18 cellular contexts compared by ENCODE assay signal in the genomic region with DNA sequence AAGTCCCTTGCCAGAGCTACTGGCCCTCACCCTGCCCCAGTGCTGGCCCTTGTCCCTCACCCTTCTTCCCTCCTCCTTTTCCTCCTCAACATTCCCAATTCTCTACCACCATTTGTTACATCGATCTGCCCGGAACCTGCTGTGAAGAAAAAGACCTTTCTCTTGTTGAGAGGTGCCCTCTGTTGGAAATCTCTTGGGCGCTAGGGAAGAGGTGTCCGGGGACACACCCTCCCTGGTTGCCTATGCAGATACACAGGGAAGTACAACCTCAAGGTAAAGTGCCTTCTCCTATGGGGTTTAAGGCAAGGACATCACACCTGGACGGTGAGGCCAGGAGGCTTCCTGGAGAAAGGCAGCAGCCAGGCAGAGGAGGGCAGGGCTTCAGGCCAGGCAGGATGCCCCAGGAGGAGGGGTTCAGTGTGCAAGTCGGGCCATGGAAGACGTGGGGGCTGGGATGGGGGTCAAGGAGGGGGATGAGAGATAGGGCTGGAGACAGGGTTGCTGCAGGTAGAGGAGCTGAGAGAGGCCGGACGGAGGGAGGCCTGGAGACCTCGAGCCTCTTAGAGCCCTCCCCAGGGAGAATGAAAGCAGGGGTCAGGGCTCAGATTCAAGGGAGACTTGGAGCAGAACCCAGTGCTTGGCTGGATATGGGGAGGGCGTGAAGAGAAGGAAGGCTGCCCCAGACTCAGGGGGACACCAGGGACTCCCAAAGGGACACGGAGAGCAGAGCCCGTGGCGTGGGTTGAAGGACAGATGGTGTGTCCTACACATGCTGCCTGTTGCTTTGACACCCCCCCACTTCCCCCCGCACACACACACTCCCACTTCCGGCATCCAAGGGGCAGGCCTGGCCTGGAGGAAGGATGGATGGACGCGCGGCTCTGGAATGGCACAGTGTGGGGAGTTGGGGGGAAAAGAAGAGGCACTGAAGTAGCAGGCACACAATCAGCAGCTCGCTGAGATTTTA. TPM values are rescaled to one million over a fixed set of nuclear protein-coding genes. Genes with fewer than 3 reads are reported as not detected.
DNase-seq lines count a peak whose midpoint lies in the region; ATAC-seq and TF ChIP-seq lines count a peak whose summit lies in the region.
"Had no signal": no experiment of that assay in that cellular context is flagged by ENCODE, and none has a peak within 500 bp of the region (broad histone marks: within the 10 kb centered on the region; RNA-seq: fewer than 3 reads in every experiment).

No MANE protein-coding gene starts in this region.

- no peaks in the 10 kb centered on the region for H3K9me3 Mint-ChIP-seq in Calu3 (ENCODE audit: low read depth, unreplicated experiment)
- no peaks in the 10 kb centered on the region for H3K9me3 Mint-ChIP-seq in stimulated activated effector memory CD8-positive, alpha-beta T cell treated with anti-CD3 and anti-CD28 coated beads, Interleukin-12 subunit alpha, Interleukin-12 subunit beta, amount 100 ng/mL, for 72 hours
- H3K9me3 Mint-ChIP-seq in activated CD4-positive, alpha-beta memory T cell treated with anti-CD3 and anti-CD28 coated beads for 36 hours, result no peaks in the 10 kb centered on the region
- H3K9me3 Mint-ChIP-seq: HFFc6 had no signal

- H3K27ac ChIP-seq in PC-3 (ENCODE audit: low read length), result no peak overlapping the region
- peak overlapping the region; percentile 69 for H3K27ac ChIP-seq in neutrophil
- H3K27ac ChIP-seq: HL-60 had no signal

- intact Hi-C loops in Calu3 (cut with micrococcal nuclease; ENCODE audit: unreplicated experiment), result loop anchor here (10.0 kb wide), 1 partner anchor 108 kb away; no protein-coding TSS in a partner anchor
- intact Hi-C loops in PC-3 (cut with micrococcal nuclease), result no loop called here
- intact Hi-C loops in left colon (cut with DNase I, micrococcal nuclease), result no loop called here
- intact Hi-C loops in activated CD4-positive, alpha-beta memory T cell treated with anti-CD3 and anti-CD28 coated beads for 36 hours (cut with micrococcal nuclease), result no loop called here

- ATAC-seq in PC-3 (no peak), left colon (peak; percentile 92)
- ATAC-seq in stimulated activated effector memory CD8-positive, alpha-beta T cell treated with anti-CD3 and anti-CD28 coated beads, Interleukin-12 subunit alpha, Interleukin-12 subunit beta, amount 100 ng/mL, for 72 hours, result no peak

- POLR2A ChIA-PET in PC-3 (lab: Charles Lee; ENCODE audit: unreplicated experiment), result no interaction called here
- POLR2A ChIA-PET in activated CD4-positive, alpha-beta memory T cell treated with anti-CD3 and anti-CD28 coated beads for 36 hours (lab: Charles Lee), result no interaction called here

- CTCF ChIA-PET in Calu3 (lab: Charles Lee) (no interaction called here), PC-3 (lab: Charles Lee) (no interaction called here)
- CTCF ChIA-PET in activated CD4-positive, alpha-beta memory T cell treated with anti-CD3 and anti-CD28 coated beads for 36 hours (lab: Charles Lee), result no interaction called here

- peaks cover 22% of the 10 kb centered on the region for H3K4me1 ChIP-seq in PC-3 (ENCODE audit: insufficient read depth, low read length)
- H3K4me1 ChIP-seq in neutrophil (ENCODE audit: control insufficient read depth in 1 of 2, insufficient read depth in 1 of 2, low read depth in 1 of 2, low read length in 1 of 2), result peaks cover 0 to 40% of the 10 kb centered on the region in 2 experiments
- H3K4me1 ChIP-seq: BE2C had no signal

- peaks cover 22% of the 10 kb centered on the region for H3K4me1 Mint-ChIP-seq in Calu3 (ENCODE audit: low read depth, unreplicated experiment)
- peaks cover 10% of the 10 kb centered on the region for H3K4me1 Mint-ChIP-seq in stimulated activated effector memory CD8-positive, alpha-beta T cell treated with anti-CD3 and anti-CD28 coated beads, Interleukin-12 subunit alpha, Interleukin-12 subunit beta, amount 100 ng/mL, for 72 hours
- H3K4me1 Mint-ChIP-seq in activated CD4-positive, alpha-beta memory T cell treated with anti-CD3 and anti-CD28 coated beads for 36 hours (ENCODE audit: low read depth), result peaks cover 4% of the 10 kb centered on the region

- H4K20me1 ChIP-seq in PC-3 (ENCODE audit: low read length), result no peaks in the 10 kb centered on the region

- H3K27ac Mint-ChIP-seq in Calu3 (ENCODE audit: unreplicated experiment), result peak overlapping the region; percentile 22
- H3K27ac Mint-ChIP-seq in stimulated activated effector memory CD8-positive, alpha-beta T cell treated with anti-CD3 and anti-CD28 coated beads, Interleukin-12 subunit alpha, Interleukin-12 subunit beta, amount 100 ng/mL, for 72 hours, result no peak overlapping the region
- no peak overlapping the region for H3K27ac Mint-ChIP-seq in activated CD4-positive, alpha-beta memory T cell treated with anti-CD3 and anti-CD28 coated beads for 36 hours
- H3K27ac Mint-ChIP-seq: HFFc6 had no signal

- peaks cover 16% of the 10 kb centered on the region for H3K36me3 Mint-ChIP-seq in Calu3 (ENCODE audit: insufficient read depth, unreplicated experiment)
- no peaks in the 10 kb centered on the region for H3K36me3 Mint-ChIP-seq in stimulated activated effector memory CD8-positive, alpha-beta T cell treated with anti-CD3 and anti-CD28 coated beads, Interleukin-12 subunit alpha, Interleukin-12 subunit beta, amount 100 ng/mL, for 72 hours
- H3K36me3 Mint-ChIP-seq in activated CD4-positive, alpha-beta memory T cell treated with anti-CD3 and anti-CD28 coated beads for 36 hours, result no peaks in the 10 kb centered on the region

- no TSS peak for BruUV-seq in Calu3 (replicated peaks; lab: Mats Ljungman, UMichigan)
- BruUV-seq in PC-3 (replicated peaks; lab: Mats Ljungman, UMichigan), result no TSS peak

- H3K4me2 ChIP-seq in PC-3 (ENCODE audit: low read length), result no peak overlapping the region

- H3K36me3 ChIP-seq in PC-3 (ENCODE audit: low read depth, low read length) (no peaks in the 10 kb centered on the region), neutrophil (no peaks in the 10 kb centered on the region)
- H3K36me3 ChIP-seq: BE2C had no signal

- no peak overlapping the region for H3K9ac ChIP-seq in PC-3 (ENCODE audit: low read length)

- no peaks in the 10 kb centered on the region for H3K79me2 ChIP-seq in PC-3 (ENCODE audit: low read length)

- H2AFZ ChIP-seq in PC-3 (ENCODE audit: low read length), result no peak overlapping the region

- no peaks in the 10 kb centered on the region for H3K9me3 ChIP-seq in PC-3 (ENCODE audit: low read length)
- no peaks in the 10 kb centered on the region for H3K9me3 ChIP-seq in neutrophil
- H3K9me3 ChIP-seq: BE2C had no signal

- H3F3A ChIP-seq in PC-3 (ENCODE audit: low read length, unreplicated experiment), result no peaks in the 10 kb centered on the region

- no peaks in the 10 kb centered on the region for H3K27me3 Mint-ChIP-seq in Calu3 (ENCODE audit: unreplicated experiment)
- H3K27me3 Mint-ChIP-seq in activated CD4-positive, alpha-beta memory T cell treated with anti-CD3 and anti-CD28 coated beads for 36 hours, result peaks cover 42% of the 10 kb centered on the region

- H3K27me3 ChIP-seq in PC-3 (ENCODE audit: low read length), result no peaks in the 10 kb centered on the region
- H3K27me3 ChIP-seq in neutrophil, result peaks cover 66% of the 10 kb centered on the region
- H3K27me3 ChIP-seq: BE2C had no signal

- H3K9me2 ChIP-seq in PC-3 (replicated peaks; ENCODE audit: low read length), result no peaks in the 10 kb centered on the region

- TF ChIP-seq CTCF in Calu3 (IDR thresholded peaks at IDR 0.05; ENCODE audit: unreplicated experiment) (no peak), PC-3 (conservative IDR thresholded peaks at IDR 0.05; ENCODE audit: low read depth, low read length) (0 out of 2 replicates have a peak, but pooled peaks have one; percentile 9), neutrophil (IDR thresholded peaks at IDR 0.05) (no peak)

- DNase-seq in Calu3 (no peak), PC-3 (no peak), left colon (no peak), GOT3 (lab: John Stamatoyannopoulos, UW) (no peak), A172 (ENCODE audit: low spot score) (no peak)
- DNase-seq in stimulated activated effector memory CD8-positive, alpha-beta T cell treated with anti-CD3 and anti-CD28 coated beads, Interleukin-12 subunit alpha, Interleukin-12 subunit beta, amount 100 ng/mL, for 72 hours (ENCODE audit: low spot score in 2 of 2), result no peak
- no peak for DNase-seq in activated CD4-positive, alpha-beta memory T cell treated with anti-CD3 and anti-CD28 coated beads for 36 hours
- DNase-seq: BE2C, DMS79, HFFc6, KBM-7, NCI-H1105, NCI-H1694, NCI-H2081, NCI-H446, NCI-H526 had no signal

- H3K4me3 ChIP-seq in PC-3 (ENCODE audit: low read length), result no peak overlapping the region
- H3K4me3 ChIP-seq in neutrophil (ENCODE audit: low read depth in 1 of 2, low read length in 1 of 2), result no peak overlapping the region

- H3K4me3 Mint-ChIP-seq in Calu3 (ENCODE audit: low read depth, unreplicated experiment), result no peak overlapping the region
- H3K4me3 Mint-ChIP-seq in stimulated activated effector memory CD8-positive, alpha-beta T cell treated with anti-CD3 and anti-CD28 coated beads, Interleukin-12 subunit alpha, Interleukin-12 subunit beta, amount 100 ng/mL, for 72 hours, result no peak overlapping the region
- H3K4me3 Mint-ChIP-seq in activated CD4-positive, alpha-beta memory T cell treated with anti-CD3 and anti-CD28 coated beads for 36 hours, result no peak overlapping the region
- H3K4me3 Mint-ChIP-seq: HFFc6 had no signal

RNA-seq across cellular contexts. Expression of gene RIPK4, which starts 44.5 kb away (rescaled TPM):
- total RNA-seq in Calu3 (2022), result 30.0 and 30.3 TPM in 2 replicates
- total RNA-seq in PC-3 (2014; rRNA removed), result 252 and 333 TPM in 2 replicates
- 10 to 100 TPM; 11.0 to 16.0 TPM for total RNA-seq in left colon
- 0.07 and 0.55 TPM in 2 replicates for total RNA-seq in A172 (2014; rRNA removed; shearing (Covaris generic))
- total RNA-seq in activated CD4-positive, alpha-beta memory T cell treated with anti-CD3 and anti-CD28 coated beads for 36 hours, result under 1 TPM; 0.10 to 0.24 TPM
